Comparison of ENCODE assay signal across 14 cellular contexts in the genomic region with DNA sequence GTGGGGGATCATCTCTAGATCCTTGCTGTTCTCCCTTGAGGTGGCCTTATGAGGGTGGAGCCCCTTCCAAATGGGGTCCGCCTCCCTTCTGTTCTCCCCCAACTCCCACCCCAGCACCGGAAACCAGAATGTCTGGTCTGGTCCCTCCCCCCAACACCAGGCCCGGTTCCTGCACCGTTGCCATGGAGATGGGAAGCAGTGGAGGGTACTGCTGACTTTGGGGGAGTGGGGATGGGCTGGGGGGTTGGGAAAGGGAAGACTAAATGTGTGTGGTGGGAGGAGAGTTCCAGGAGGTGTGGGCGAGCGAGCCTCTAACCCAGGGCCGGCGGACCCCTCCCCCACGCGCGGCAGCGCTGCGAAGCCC. TPM values are rescaled to one million over a fixed set of nuclear protein-coding genes. Genes with fewer than 3 reads are reported as not detected.
DNase-seq lines count a peak whose midpoint lies in the region; ATAC-seq and TF ChIP-seq lines count a peak whose summit lies in the region.
"Had no signal": no experiment of that assay in that cellular context is flagged by ENCODE, and none has a peak within 500 bp of the region (broad histone marks: within the 10 kb centered on the region; RNA-seq: fewer than 3 reads in every experiment).

No MANE protein-coding gene starts in this region.

- ATAC-seq in Right ventricle myocardium superior (ENCODE audit: poor library complexity) (no peak), HG03521 (IDR thresholded peaks at IDR 0.05; ENCODE audit: unreplicated experiment) (no peak)
- ATAC-seq: activated CD8-positive, alpha-beta T cell treated with anti-CD3 and anti-CD28 coated beads for 36 hours had no signal

- intact Hi-C loops in Right ventricle myocardium superior (cut with DNase I) (no loop called here), lower leg skin (cut with DNase I; ENCODE audit: low total_unique reads) (loop anchor here (10.0 kb wide), 1 partner anchor 57 kb away; a partner anchor contains a TSS)

- no peaks in the 10 kb centered on the region for H3K9me3 ChIP-seq in cardiac muscle cell (ENCODE audit: low read depth)
- no peaks in the 10 kb centered on the region for H3K9me3 ChIP-seq in WERI-Rb-1 (ENCODE audit: severe bottlenecking)
- H3K9me3 ChIP-seq in iPS-20b (ENCODE audit: insufficient read depth, low read depth, low read length), result peaks cover 58% of the 10 kb centered on the region
- no peaks in the 10 kb centered on the region for H3K9me3 ChIP-seq in thymus (ENCODE audit: control insufficient read depth)

- DNase-seq in cardiac muscle cell (ENCODE audit: low read depth in 1 of 2, low spot score in 1 of 2) (no peak), Right ventricle myocardium superior (no peak), WERI-Rb-1 (no peak), GM20000 (ENCODE audit: low spot score) (no peak), lower leg skin (ENCODE audit: low spot score in 2 of 2) (no peak)
- DNase-seq: GF-D8, small intestine had no signal

- no peak overlapping the region for H3K27ac ChIP-seq in cardiac muscle cell
- no peak overlapping the region for H3K27ac ChIP-seq in WERI-Rb-1
- H3K27ac ChIP-seq in iPS-20b (ENCODE audit: low read length), result no peak overlapping the region
- no peak overlapping the region for H3K27ac ChIP-seq in thymus (ENCODE audit: low read depth)

- H3K27me3 ChIP-seq in cardiac muscle cell (peaks cover 28% of the 10 kb centered on the region), WERI-Rb-1 (ENCODE audit: insufficient read depth, low read depth, severe bottlenecking) (peaks cover 8% of the 10 kb centered on the region), iPS-20b (ENCODE audit: insufficient read depth, low read length) (peaks cover 42% of the 10 kb centered on the region), thymus (ENCODE audit: control insufficient read depth, insufficient read depth) (peaks cover 25% of the 10 kb centered on the region)

- 3% methylated on average over 11 of the region's 13 CpGs for WGBS in thymus
- 7 to 9% methylated on average over 13 of the region's 13 CpGs for WGBS in lower leg skin, 2 donors

- TF ChIP-seq CTCF in cardiac muscle cell (IDR thresholded peaks at IDR 0.05; ENCODE audit: low read depth, low read length), result no peak
- no peak for TF ChIP-seq CTCF in WERI-Rb-1 (IDR thresholded peaks at IDR 0.05; ENCODE audit: low read depth, low read length)
- no peak for TF ChIP-seq CTCF in GM20000 (IDR thresholded peaks at IDR 0.05; ENCODE audit: extremely low read depth, missing control alignments)
- no peak for TF ChIP-seq CTCF in lower leg skin (IDR thresholded peaks at IDR 0.05)

- H3K4me3 ChIP-seq in cardiac muscle cell (peak overlapping the region; percentile 41), WERI-Rb-1 (ENCODE audit: low read depth, low read length) (peak overlapping the region; percentile 46), iPS-20b (ENCODE audit: low read length) (peak overlapping the region; percentile 49; the same call in 1 of the 2 replicates), thymus (ENCODE audit: low read length) (peak overlapping the region; percentile 41), lower leg skin (ENCODE audit: low read depth, poor library complexity, severe bottlenecking) (no peak overlapping the region)

- no peak for TF ChIP-seq POLR2A in lower leg skin (IDR thresholded peaks at IDR 0.05)

- no peak overlapping the region for H3K9ac ChIP-seq in iPS-20b (ENCODE audit: low read depth, low read length)

- H3K4me1 ChIP-seq in cardiac muscle cell (ENCODE audit: low read depth), result peaks cover 6% of the 10 kb centered on the region
- H3K4me1 ChIP-seq in iPS-20b (ENCODE audit: insufficient read depth, low read length), result no peaks in the 10 kb centered on the region
- peaks cover 21% of the 10 kb centered on the region for H3K4me1 ChIP-seq in thymus (ENCODE audit: control insufficient read depth, insufficient read depth, low read length)

- H3K36me3 ChIP-seq in cardiac muscle cell (no peaks in the 10 kb centered on the region), WERI-Rb-1 (no peaks in the 10 kb centered on the region), iPS-20b (ENCODE audit: insufficient read depth, low read depth, low read length) (no peaks in the 10 kb centered on the region), thymus (ENCODE audit: control insufficient read depth, insufficient read depth) (no peaks in the 10 kb centered on the region)

RNA-seq across cellular contexts. Expression of a gene that starts 1.7 kb away (rescaled TPM):
- total RNA-seq in cardiac muscle cell (2.9 and 8.7 TPM in 2 replicates), Right ventricle myocardium superior (0.40 TPM), lower leg skin (1 to 10 TPM in 2 of 4 donors, under 1 TPM in 2; 0.30 to 1.6 (median 0.67) TPM)
- polyA plus RNA-seq in cardiac muscle cell (0.71 and 2.0 TPM in 2 replicates), thymus (0.39 TPM)

RNA-seq across cellular contexts. Expression of a gene that starts 5.3 kb away (rescaled TPM):
- total RNA-seq in cardiac muscle cell (12.5 and 16.6 TPM in 2 replicates), Right ventricle myocardium superior (3.0 TPM), lower leg skin (10 to 100 TPM in 2 of 4 donors, 1 to 10 TPM in 2; 9.5 to 19.2 (median 11.9) TPM)
- polyA plus RNA-seq in cardiac muscle cell (26.7 and 29.4 TPM in 2 replicates), thymus (10.5 TPM)

RNA-seq across cellular contexts. Expression of a gene that starts 52.4 kb away (rescaled TPM):
- total RNA-seq in cardiac muscle cell, result not detected in 2 replicates
- polyA plus RNA-seq in cardiac muscle cell, result not detected in 2 replicates
- not detected for total RNA-seq in Right ventricle myocardium superior
- 0.07 TPM for polyA plus RNA-seq in thymus
- total RNA-seq in lower leg skin, result not detected
- total RNA-seq: activated CD8-positive, alpha-beta T cell treated with anti-CD3 and anti-CD28 coated beads for 36 hours; M059J; myocyte; urinary bladder had no signal
- polyA plus RNA-seq: small intestine, urinary bladder had no signal
